Comparison of ENCODE assay signal across 1 cellular context in genomic region chr7:105650382-105650729, GRCh38.
TF ChIP-seq lines count a peak whose summit lies in the region.

No MANE protein-coding gene starts in this region.

TF ChIP-seq in HepG2, 621 proteins besides CTCF, POLR2A, EP300 and RAD21 (continued from another document):
- TF ChIP-seq FUBP1 (CRISPR knock-in tag; IDR thresholded peaks at IDR 0.05; ENCODE audit: borderline replicate concordance) (no peak), MLLT10 (CRISPR knock-in tag; IDR thresholded peaks at IDR 0.05) (no peak), ZBTB49 (CRISPR knock-in tag; IDR thresholded peaks at IDR 0.05; ENCODE audit: borderline replicate concordance) (no peak), ATF4 (CRISPR knock-in tag; IDR thresholded peaks at IDR 0.05) (no peak)
